1 cellular context compared by ENCODE assay signal in genomic region chrX:100368167-100368566, GRCh38.
TF ChIP-seq lines count a peak whose summit lies in the region.

No MANE protein-coding gene starts in this region.

TF ChIP-seq in GM12878, 131 proteins besides CTCF, POLR2A, EP300 and RAD21 (continued from another document):
- TF ChIP-seq CEBPZ (IDR thresholded peaks at IDR 0.05; ENCODE audit: low read depth, low read length): no peak
- no peak for TF ChIP-seq ZNF384 (IDR thresholded peaks at IDR 0.05; ENCODE audit: borderline replicate concordance, low read depth, low read length)
- TF ChIP-seq SUPT20H (IDR thresholded peaks at IDR 0.05; ENCODE audit: borderline replicate concordance, control insufficient read depth, low read depth, low read length): no peak
- TF ChIP-seq YBX1 (IDR thresholded peaks at IDR 0.05): no peak
- TF ChIP-seq POU2F2 (IDR thresholded peaks at IDR 0.05; ENCODE audit: borderline replicate concordance, low read depth, low read length): no peak
- TF ChIP-seq ZNF274 (IDR thresholded peaks at IDR 0.05; ENCODE audit: insufficient read depth, insufficient read length): no peak
